28 cellular contexts compared by ENCODE assay signal in the genomic region with DNA sequence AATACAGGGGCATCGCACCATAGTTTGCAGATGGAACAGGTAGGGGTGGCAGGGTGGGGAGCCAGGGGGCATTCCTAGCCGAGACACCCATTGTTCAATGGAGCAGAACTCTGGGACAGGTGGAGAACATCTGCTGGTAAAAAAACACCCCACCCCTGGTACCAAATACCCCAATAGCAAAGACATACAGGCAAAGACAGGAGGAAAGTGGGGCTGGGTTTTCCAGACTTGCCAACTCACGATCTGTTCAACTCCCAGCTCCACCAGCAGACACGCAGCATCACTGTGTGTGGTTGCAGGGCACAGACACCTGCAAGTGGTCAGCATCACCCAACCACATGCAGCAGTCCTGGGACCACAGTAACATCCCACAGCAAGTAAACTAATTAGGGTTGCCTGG. TPM values are rescaled to one million over a fixed set of nuclear protein-coding genes. Genes with fewer than 3 reads are reported as not detected.
DNase-seq lines count a peak whose midpoint lies in the region; ATAC-seq and TF ChIP-seq lines count a peak whose summit lies in the region.
"Had no signal": no experiment of that assay in that cellular context is flagged by ENCODE, and none has a peak within 500 bp of the region (broad histone marks: within the 10 kb centered on the region; RNA-seq: fewer than 3 reads in every experiment).

No MANE protein-coding gene starts in this region.

- peaks cover 0 to 45% (median 0%) of the 10 kb centered on the region in 4 donors for H3K27me3 ChIP-seq in esophagus muscularis mucosa
- H3K27me3 ChIP-seq: BLaER1 had no signal

- H3K9me3 Mint-ChIP-seq in activated T-helper 2 cell treated with anti-CD3 and anti-CD28 coated beads, Interferon-gamma antibody, Interleukin-2, Interleukin-4, amounts not matched to agents 10 μg/mL and 5 μg/mL and 100 μg/mL, durations not matched to agents 14 hours and 24 hours and 36 hours: peaks cover 35% of the 10 kb centered on the region
- H3K9me3 Mint-ChIP-seq in activated naive CD4-positive, alpha-beta T cell treated with anti-CD3 and anti-CD28 coated beads, Interleukin-2, amount 50 U/mL, for 72 hours: peaks cover 21 to 23% of the 10 kb centered on the region in 2 donors

- H3K9me3 ChIP-seq in HEK293 (ENCODE audit: control insufficient read depth, insufficient read depth, low read depth, low read length) (no peaks in the 10 kb centered on the region), esophagus muscularis mucosa (peaks cover 0 to 31% (median 23%) of the 10 kb centered on the region in 4 donors)
- H3K9me3 ChIP-seq: BE2C had no signal

- intact Hi-C loops in esophagus muscularis mucosa (cut with DNase I): no loop called here
- intact Hi-C loops in activated T-helper 2 cell treated with anti-CD3 and anti-CD28 coated beads, Interferon-gamma antibody, Interleukin-2, Interleukin-4, amounts not matched to agents 10 μg/mL and 5 μg/mL and 100 μg/mL, durations not matched to agents 14 hours and 24 hours and 36 hours (cut with micrococcal nuclease): no loop called here

- H3K27me3 Mint-ChIP-seq in activated T-helper 2 cell treated with anti-CD3 and anti-CD28 coated beads, Interferon-gamma antibody, Interleukin-2, Interleukin-4, amounts not matched to agents 10 μg/mL and 5 μg/mL and 100 μg/mL, durations not matched to agents 14 hours and 24 hours and 36 hours (ENCODE audit: low read depth): peaks cover 1% of the 10 kb centered on the region

- no peak overlapping the region for H3K27ac Mint-ChIP-seq in activated T-helper 2 cell treated with anti-CD3 and anti-CD28 coated beads, Interferon-gamma antibody, Interleukin-2, Interleukin-4, amounts not matched to agents 10 μg/mL and 5 μg/mL and 100 μg/mL, durations not matched to agents 14 hours and 24 hours and 36 hours
- no peak overlapping the region for H3K27ac Mint-ChIP-seq in activated naive CD4-positive, alpha-beta T cell treated with anti-CD3 and anti-CD28 coated beads, Interleukin-2, amount 50 U/mL, for 72 hours
- H3K27ac Mint-ChIP-seq: CD14-positive monocyte; CD4-positive, alpha-beta memory T cell; CD4-positive, CD25-positive, alpha-beta regulatory T cell had no signal

- no peak overlapping the region for H3K4me3 Mint-ChIP-seq in activated T-helper 2 cell treated with anti-CD3 and anti-CD28 coated beads, Interferon-gamma antibody, Interleukin-2, Interleukin-4, amounts not matched to agents 10 μg/mL and 5 μg/mL and 100 μg/mL, durations not matched to agents 14 hours and 24 hours and 36 hours (ENCODE audit: low read depth)
- H3K4me3 Mint-ChIP-seq: CD14-positive monocyte; CD4-positive, CD25-positive, alpha-beta regulatory T cell; CD8-positive, alpha-beta memory T cell had no signal

- H3K4me1 ChIP-seq in HEK293 (ENCODE audit: control insufficient read depth, insufficient read depth, low read length) (no peaks in the 10 kb centered on the region), esophagus muscularis mucosa (no peaks in the 10 kb centered on the region)
- H3K4me1 ChIP-seq: A549, BE2C had no signal

- H3K27ac ChIP-seq in HEK293 (ENCODE audit: extremely low read depth, low read depth, low read length) (no peak overlapping the region), esophagus muscularis mucosa (replicated peaks in 1 of 4) (no peak overlapping the region)
- H3K27ac ChIP-seq: 22Rv1, A549, BLaER1 had no signal

- TF ChIP-seq POLR2A in esophagus muscularis mucosa (IDR thresholded peaks at IDR 0.05; ENCODE audit: low read depth): no peak

- H3K4me3 ChIP-seq in HEK293 (ENCODE audit: low read depth, low read length): no peak overlapping the region
- no peak overlapping the region for H3K4me3 ChIP-seq in esophagus muscularis mucosa
- H3K4me3 ChIP-seq: A549, BLaER1, GM12878 had no signal

- POLR2A ChIA-PET in HEK293 (lab: Yijun Ruan, JAX): no interaction called here

- no peak for ATAC-seq in activated naive CD4-positive, alpha-beta T cell treated with anti-CD3 and anti-CD28 coated beads, Interleukin-2, amount 50 U/mL, for 72 hours
- ATAC-seq: A549, GM12878 had no signal

- no peak for TF ChIP-seq EP300 in esophagus muscularis mucosa (IDR thresholded peaks at IDR 0.05)

- no peaks in the 10 kb centered on the region for H3K36me3 Mint-ChIP-seq in activated T-helper 2 cell treated with anti-CD3 and anti-CD28 coated beads, Interferon-gamma antibody, Interleukin-2, Interleukin-4, amounts not matched to agents 10 μg/mL and 5 μg/mL and 100 μg/mL, durations not matched to agents 14 hours and 24 hours and 36 hours (ENCODE audit: low read depth)
- H3K36me3 Mint-ChIP-seq in activated naive CD4-positive, alpha-beta T cell treated with anti-CD3 and anti-CD28 coated beads, Interleukin-2, amount 50 U/mL, for 72 hours: peaks cover 24 to 29% of the 10 kb centered on the region in 2 donors
- H3K36me3 Mint-ChIP-seq: CD14-positive monocyte had no signal

- no peaks in the 10 kb centered on the region for H3K4me1 Mint-ChIP-seq in activated T-helper 2 cell treated with anti-CD3 and anti-CD28 coated beads, Interferon-gamma antibody, Interleukin-2, Interleukin-4, amounts not matched to agents 10 μg/mL and 5 μg/mL and 100 μg/mL, durations not matched to agents 14 hours and 24 hours and 36 hours (ENCODE audit: low read depth)
- H3K4me1 Mint-ChIP-seq: CD14-positive monocyte had no signal

- DNase-seq in RPMI8226 (peak; percentile 54), esophagus muscularis mucosa (ENCODE audit: extremely low spot score) (peak; percentile 75), mesenteric fat pad (ENCODE audit: low spot score) (peak; percentile 33), NCI-H2029 treated with DMSO at 0.1 percent for 48 hours (lab: John Stamatoyannopoulos, UW) (no peak), AG08396 (ENCODE audit: low spot score) (no peak)
- DNase-seq in activated T-helper 2 cell treated with anti-CD3 and anti-CD28 coated beads, Interferon-gamma antibody, Interleukin-2, Interleukin-4, amounts not matched to agents 10 μg/mL and 5 μg/mL and 100 μg/mL, durations not matched to agents 14 hours and 24 hours and 36 hours (ENCODE audit: low spot score): no peak
- no peak for DNase-seq in activated naive CD4-positive, alpha-beta T cell treated with anti-CD3 and anti-CD28 coated beads, Interleukin-2, amount 50 U/mL, for 72 hours (ENCODE audit: low spot score in 2 of 2)
- DNase-seq: BE2C; C1 segment of cervical spinal cord; CD4-positive, alpha-beta memory T cell; CD4-positive, CD25-positive, alpha-beta regulatory T cell; CD8-positive, alpha-beta memory T cell; COR-L47; DMS153; DMS53; DMS79; DND-41; EL; GDM1 had no signal

- TF ChIP-seq CTCF in HEK293 (tag by site-specific recombination; IDR thresholded peaks at IDR 0.05) (no peak), esophagus muscularis mucosa (IDR thresholded peaks at IDR 0.05) (no peak)

- 93% methylated on average over 4 of the region's 4 CpGs for WGBS in esophagus muscularis mucosa

- CTCF ChIA-PET in HEK293 (lab: Yijun Ruan, JAX): no interaction called here

- H3K36me3 ChIP-seq in HEK293 (ENCODE audit: control insufficient read depth in 2 of 2, insufficient read depth in 1 of 2, low read length in 2 of 2) (no peaks in the 10 kb centered on the region), esophagus muscularis mucosa (no peaks in the 10 kb centered on the region)
- H3K36me3 ChIP-seq: BE2C, BLaER1 had no signal

TF ChIP-seq in HEK293, 187 proteins besides CTCF, POLR2A, EP300 and RAD21:
- TF ChIP-seq ZBTB8A (tag by site-specific recombination; IDR thresholded peaks at IDR 0.05) (no peak), ZNF707 (tag by site-specific recombination; IDR thresholded peaks at IDR 0.05) (peak; percentile 94), ZNF580 (tag by site-specific recombination; IDR thresholded peaks at IDR 0.05) (no peak), FEZF1 (tag by site-specific recombination; IDR thresholded peaks at IDR 0.05) (no peak), ZXDB (tag by site-specific recombination; IDR thresholded peaks at IDR 0.05) (no peak)
TF ChIP-seq in HEK293: peak in this region for 1.

RNA-seq across cellular contexts. Expression of gene KRTAP10-8, which starts 0.3 kb away (rescaled TPM):
- total RNA-seq in esophagus muscularis mucosa (not detected), mesenteric fat pad (not detected)
- total RNA-seq in activated T-helper 2 cell treated with anti-CD3 and anti-CD28 coated beads, Interferon-gamma antibody, Interleukin-2, Interleukin-4, amounts not matched to agents 10 μg/mL and 5 μg/mL and 100 μg/mL, durations not matched to agents 14 hours and 24 hours and 36 hours: not detected in 2 replicates
- total RNA-seq in activated naive CD4-positive, alpha-beta T cell treated with anti-CD3 and anti-CD28 coated beads, Interleukin-2, amount 50 U/mL, for 72 hours: not detected
- total RNA-seq: A172; CD4-positive, alpha-beta memory T cell; CD4-positive, CD25-positive, alpha-beta regulatory T cell; CD8-positive, alpha-beta memory T cell; Daoy; G401; GM12878 had no signal

RNA-seq across cellular contexts. Expression of gene KRTAP10-7, which starts 11.2 kb away (rescaled TPM):
- not detected for total RNA-seq in esophagus muscularis mucosa
- total RNA-seq in mesenteric fat pad: not detected
- total RNA-seq in activated T-helper 2 cell treated with anti-CD3 and anti-CD28 coated beads, Interferon-gamma antibody, Interleukin-2, Interleukin-4, amounts not matched to agents 10 μg/mL and 5 μg/mL and 100 μg/mL, durations not matched to agents 14 hours and 24 hours and 36 hours: not detected in 2 replicates
- not detected for total RNA-seq in activated naive CD4-positive, alpha-beta T cell treated with anti-CD3 and anti-CD28 coated beads, Interleukin-2, amount 50 U/mL, for 72 hours
- total RNA-seq: A172; CD4-positive, alpha-beta memory T cell; CD4-positive, CD25-positive, alpha-beta regulatory T cell; CD8-positive, alpha-beta memory T cell; Daoy; G401; GM12878 had no signal

RNA-seq across cellular contexts. Expression of gene KRTAP10-9, which starts 15.3 kb away (rescaled TPM):
- total RNA-seq in esophagus muscularis mucosa (not detected), mesenteric fat pad (not detected)
- not detected in 2 replicates for total RNA-seq in activated T-helper 2 cell treated with anti-CD3 and anti-CD28 coated beads, Interferon-gamma antibody, Interleukin-2, Interleukin-4, amounts not matched to agents 10 μg/mL and 5 μg/mL and 100 μg/mL, durations not matched to agents 14 hours and 24 hours and 36 hours
- total RNA-seq in activated naive CD4-positive, alpha-beta T cell treated with anti-CD3 and anti-CD28 coated beads, Interleukin-2, amount 50 U/mL, for 72 hours: not detected
- total RNA-seq: A172; CD4-positive, alpha-beta memory T cell; CD4-positive, CD25-positive, alpha-beta regulatory T cell; CD8-positive, alpha-beta memory T cell; Daoy; G401; GM12878 had no signal

RNA-seq across cellular contexts. Expression of gene KRTAP10-6, which starts 19.2 kb away (rescaled TPM):
- not detected for total RNA-seq in esophagus muscularis mucosa
- not detected for total RNA-seq in mesenteric fat pad
- not detected in 2 replicates for total RNA-seq in activated T-helper 2 cell treated with anti-CD3 and anti-CD28 coated beads, Interferon-gamma antibody, Interleukin-2, Interleukin-4, amounts not matched to agents 10 μg/mL and 5 μg/mL and 100 μg/mL, durations not matched to agents 14 hours and 24 hours and 36 hours
- not detected for total RNA-seq in activated naive CD4-positive, alpha-beta T cell treated with anti-CD3 and anti-CD28 coated beads, Interleukin-2, amount 50 U/mL, for 72 hours
- total RNA-seq: A172; CD4-positive, alpha-beta memory T cell; CD4-positive, CD25-positive, alpha-beta regulatory T cell; CD8-positive, alpha-beta memory T cell; Daoy; G401; GM12878 had no signal

RNA-seq across cellular contexts. Expression of gene KRTAP10-10, which starts 25.6 kb away (rescaled TPM):
- total RNA-seq in esophagus muscularis mucosa: not detected
- not detected for total RNA-seq in mesenteric fat pad
- not detected in 2 replicates for total RNA-seq in activated T-helper 2 cell treated with anti-CD3 and anti-CD28 coated beads, Interferon-gamma antibody, Interleukin-2, Interleukin-4, amounts not matched to agents 10 μg/mL and 5 μg/mL and 100 μg/mL, durations not matched to agents 14 hours and 24 hours and 36 hours
- total RNA-seq in activated naive CD4-positive, alpha-beta T cell treated with anti-CD3 and anti-CD28 coated beads, Interleukin-2, amount 50 U/mL, for 72 hours: not detected
- total RNA-seq: A172; CD4-positive, alpha-beta memory T cell; CD4-positive, CD25-positive, alpha-beta regulatory T cell; CD8-positive, alpha-beta memory T cell; Daoy; G401; GM12878 had no signal

Comparison
In these comparisons a context has a peak if more than half of its experiments do, and no peak if none do; other contexts are left out.
1. DNase-seq: peak in RPMI8226 (single experiment), esophagus muscularis mucosa (single experiment) and mesenteric fat pad (single experiment); none in NCI-H2029 treated with DMSO at 0.1 percent for 48 hours (single experiment), AG08396 (single experiment), activated T-helper 2 cell treated with anti-CD3 and anti-CD28 coated beads, Interferon-gamma antibody, Interleukin-2, Interleukin-4, amounts not matched to agents 10 μg/mL and 5 μg/mL and 100 μg/mL, durations not matched to agents 14 hours and 24 hours and 36 hours (single experiment) and activated naive CD4-positive, alpha-beta T cell treated with anti-CD3 and anti-CD28 coated beads, Interleukin-2, amount 50 U/mL, for 72 hours (0 of 2).